Comparison of ENCODE assay signal across 15 cellular contexts in the genomic region with DNA sequence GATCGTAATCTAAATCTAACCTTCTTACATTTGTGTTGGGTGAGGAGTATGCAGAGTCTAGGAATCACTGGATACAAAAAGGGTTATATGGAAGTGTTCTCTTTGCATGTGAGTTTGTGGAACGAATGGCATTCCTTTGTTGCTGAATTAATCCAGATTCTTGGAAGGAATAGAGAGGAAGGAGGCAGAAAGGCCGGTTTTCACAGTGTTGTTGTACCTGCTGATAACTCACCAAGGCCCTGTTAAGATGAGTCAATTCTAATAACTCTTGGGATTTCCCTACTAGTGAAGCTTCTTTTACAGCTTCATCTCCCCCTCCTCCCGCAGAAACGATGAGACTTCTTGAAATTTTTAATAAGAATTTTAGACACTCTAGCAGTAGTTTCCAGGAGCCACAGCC.
A peak's percentile ranks its signal among the peaks of the same experiment; 100 is the strongest.
DNase-seq lines count a peak whose midpoint lies in the region; ATAC-seq and TF ChIP-seq lines count a peak whose summit lies in the region.
"Had no signal": no experiment of that assay in that cellular context is flagged by ENCODE, and none has a peak within 500 bp of the region (broad histone marks: within the 10 kb centered on the region; RNA-seq: fewer than 3 reads in every experiment).

No MANE protein-coding gene starts in this region.

- ATAC-seq in GM19397 (IDR thresholded peaks at IDR 0.05; ENCODE audit: unreplicated experiment) (no peak), HG02642 (IDR thresholded peaks at IDR 0.05; ENCODE audit: poor library complexity, unreplicated experiment) (no peak)
- ATAC-seq in stimulated activated memory B cell treated with anti-CD40 and anti-IgM and Interleukin-4, amounts not matched to agents 10 μg/mL and 1 μg/mL and 100 μg/mL, for 72 hours, result no peak

- DNase-seq in EL (peak; percentile 31), mesothelial cell of epicardium (ENCODE audit: low spot score in 2 of 2, unreplicated experiment in 2 of 2) (no peak), NCI-H2107 (lab: John Stamatoyannopoulos, UW) (no peak)
- DNase-seq: dermis blood vessel endothelial cell, KBM-7, left cardiac atrium, naive B cell, NCI-H1930, WERI-Rb-1 had no signal

- no peaks in the 10 kb centered on the region for H3K36me3 ChIP-seq in HUES48 (ENCODE audit: control insufficient read depth, insufficient read depth, low read length)
- H3K36me3 ChIP-seq in ectodermal cell (ENCODE audit: control insufficient read depth, insufficient read depth, low read length), result no peaks in the 10 kb centered on the region
- H3K36me3 ChIP-seq: BLaER1, WERI-Rb-1 had no signal

- no peaks in the 10 kb centered on the region for H3K27me3 Mint-ChIP-seq in mesothelial cell of epicardium (ENCODE audit: low read depth)
- H3K27me3 Mint-ChIP-seq in stimulated activated memory B cell treated with anti-CD40 and anti-IgM and Interleukin-4, amounts not matched to agents 10 μg/mL and 1 μg/mL and 100 μg/mL, for 72 hours, result no peaks in the 10 kb centered on the region
- H3K27me3 Mint-ChIP-seq: naive B cell had no signal

- no peak overlapping the region for H3K4me3 Mint-ChIP-seq in mesothelial cell of epicardium
- H3K4me3 Mint-ChIP-seq in stimulated activated memory B cell treated with anti-CD40 and anti-IgM and Interleukin-4, amounts not matched to agents 10 μg/mL and 1 μg/mL and 100 μg/mL, for 72 hours, result no peak overlapping the region
- H3K4me3 Mint-ChIP-seq: naive B cell had no signal

- H3K9me3 ChIP-seq in HUES48 (ENCODE audit: control insufficient read depth, insufficient read depth, low read length) (no peaks in the 10 kb centered on the region), ectodermal cell (ENCODE audit: control insufficient read depth, low read length) (no peaks in the 10 kb centered on the region)

- peak overlapping the region; percentile 83 for H3K27ac ChIP-seq in HUES48 (ENCODE audit: low read depth, low read length)
- peak overlapping the region; percentile 38 for H3K27ac ChIP-seq in ectodermal cell (ENCODE audit: insufficient read depth, low read depth, low read length, poor library complexity, severe bottlenecking)
- H3K27ac ChIP-seq: BLaER1, WERI-Rb-1 had no signal

- H3K4me3 ChIP-seq in HUES48 (ENCODE audit: low read depth, low read length) (peak overlapping the region; percentile 3; the same call in 1 of the 2 replicates), ectodermal cell (ENCODE audit: insufficient read depth, low read depth, low read length) (no peak overlapping the region)
- H3K4me3 ChIP-seq: BLaER1 had no signal

- peaks cover 4% of the 10 kb centered on the region for H3K36me3 Mint-ChIP-seq in mesothelial cell of epicardium
- peaks cover under 1% of the 10 kb centered on the region for H3K36me3 Mint-ChIP-seq in stimulated activated memory B cell treated with anti-CD40 and anti-IgM and Interleukin-4, amounts not matched to agents 10 μg/mL and 1 μg/mL and 100 μg/mL, for 72 hours

- no peak for TF ChIP-seq CTCF in mesothelial cell of epicardium (IDR thresholded peaks at IDR 0.05; ENCODE audit: unreplicated experiment)

- H3K4me1 ChIP-seq in HUES48 (ENCODE audit: control insufficient read depth, insufficient read depth, low read length) (peaks cover 46% of the 10 kb centered on the region), ectodermal cell (ENCODE audit: control insufficient read depth, insufficient read depth, low read length) (peaks cover 22% of the 10 kb centered on the region)

- WGBS in ectodermal cell, 2 experiments, result 35 to 38% methylated on average over 5 of the region's 5 CpGs

- no peak overlapping the region for H3K9ac ChIP-seq in HUES48 (ENCODE audit: low read depth, low read length)
- H3K9ac ChIP-seq: BLaER1 had no signal

- H3K27ac Mint-ChIP-seq in mesothelial cell of epicardium, result peak overlapping the region; percentile 93
- H3K27ac Mint-ChIP-seq in stimulated activated memory B cell treated with anti-CD40 and anti-IgM and Interleukin-4, amounts not matched to agents 10 μg/mL and 1 μg/mL and 100 μg/mL, for 72 hours, result no peak overlapping the region

- peaks cover 58% of the 10 kb centered on the region for H3K4me1 Mint-ChIP-seq in mesothelial cell of epicardium
- peaks cover 48% of the 10 kb centered on the region for H3K4me1 Mint-ChIP-seq in stimulated activated memory B cell treated with anti-CD40 and anti-IgM and Interleukin-4, amounts not matched to agents 10 μg/mL and 1 μg/mL and 100 μg/mL, for 72 hours

- no peaks in the 10 kb centered on the region for H3K27me3 ChIP-seq in HUES48 (ENCODE audit: control insufficient read depth, insufficient read depth, low read length)
- H3K27me3 ChIP-seq in ectodermal cell (ENCODE audit: control insufficient read depth, insufficient read depth, low read length, poor library complexity, severe bottlenecking), result no peaks in the 10 kb centered on the region
- H3K27me3 ChIP-seq: BLaER1 had no signal

- peaks cover 5% of the 10 kb centered on the region for H3K9me3 Mint-ChIP-seq in mesothelial cell of epicardium
- peaks cover under 1% of the 10 kb centered on the region for H3K9me3 Mint-ChIP-seq in stimulated activated memory B cell treated with anti-CD40 and anti-IgM and Interleukin-4, amounts not matched to agents 10 μg/mL and 1 μg/mL and 100 μg/mL, for 72 hours
